ENCODE assay signal across 8 cellular contexts in the genomic region with DNA sequence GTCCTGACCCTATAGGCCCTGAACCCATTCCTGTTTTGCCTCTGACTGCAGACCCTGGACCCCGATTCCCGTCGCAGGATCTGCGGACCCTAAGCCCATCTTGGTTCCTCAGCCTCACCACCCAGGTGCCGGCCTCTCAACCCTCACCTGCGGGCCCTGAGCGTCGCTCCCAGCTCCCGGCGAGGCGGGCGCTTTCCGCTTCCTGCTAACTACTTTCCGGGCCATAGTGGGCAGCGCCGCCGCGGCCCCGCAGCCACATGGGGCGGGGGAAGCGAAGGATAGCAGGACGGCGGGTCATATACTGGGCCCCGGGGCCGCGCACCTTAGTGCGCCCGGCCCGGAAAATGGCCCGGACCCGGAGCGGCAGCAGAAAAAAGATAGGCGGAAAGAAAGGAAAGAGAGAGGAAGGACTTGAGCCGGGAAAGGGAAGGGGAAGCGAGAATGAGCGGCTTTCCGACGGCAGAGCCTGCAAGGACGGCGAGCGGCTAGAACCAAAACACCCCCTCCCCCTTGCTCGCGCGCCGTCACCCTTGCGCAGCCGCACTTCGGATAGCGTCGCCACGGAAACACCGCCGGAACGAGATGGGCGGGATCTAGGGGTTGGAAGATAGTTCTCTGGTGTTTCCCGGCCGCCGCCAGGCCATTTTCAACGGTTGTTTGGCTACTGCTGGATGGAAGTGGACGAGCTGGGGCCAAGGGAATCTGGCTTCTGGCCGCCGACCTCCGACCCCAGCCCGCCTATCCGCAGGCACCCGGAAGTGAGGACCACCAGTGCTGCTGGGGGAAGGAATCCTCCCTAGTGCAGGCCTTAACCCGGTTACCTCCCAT. TPM values are rescaled to one million over a fixed set of nuclear protein-coding genes. Genes with fewer than 3 reads are reported as not detected.
DNase-seq lines count a peak whose midpoint lies in the region; ATAC-seq and TF ChIP-seq lines count a peak whose summit lies in the region.

DCAF12 (minus strand) TSS at position 492 of the 828 bp plus-strand sequence; CDS start at position 225, 267 bp downstream.

- TF ChIP-seq CTCF in fibroblast of villous mesenchyme (IDR thresholded peaks at IDR 0.05; ENCODE audit: insufficient read depth, low read depth, low read length) (peak; percentile 15), neural cell (IDR thresholded peaks at IDR 0.05; ENCODE audit: poor library complexity, severe bottlenecking) (peak; percentile 40)

- H3K4me2 ChIP-seq in neural cell (ENCODE audit: low read length), result peak within 1 kb of the TSS; percentile 71

- ATAC-seq in stimulated activated naive CD8-positive, alpha-beta T cell treated with anti-CD3 and anti-CD28 coated beads, Interleukin-15, amount 100 ng/mL, for 72 hours, result peak; percentile 96

- H3K79me2 ChIP-seq in neural cell (replicated peaks; ENCODE audit: insufficient read depth, low read length), result peaks cover 41% of the 10 kb centered on the region

- peak; percentile 61 for TF ChIP-seq RAD21 in neural cell (conservative IDR thresholded peaks at IDR 0.05)

- H3K9me3 ChIP-seq in SJCRH30 (replicated peaks) (no peaks in the 10 kb centered on the region), neural cell (ENCODE audit: low read length) (no peaks in the 10 kb centered on the region)

- TF ChIP-seq EP300 in neural cell (conservative IDR thresholded peaks at IDR 0.05; ENCODE audit: poor library complexity, severe bottlenecking), result peak; percentile 59

- H3K27ac ChIP-seq in SJCRH30 (peak within 1 kb of the TSS; percentile 54), neural cell (ENCODE audit: low read length) (peak within 1 kb of the TSS; percentile 93)

- DNase-seq in ELR (ENCODE audit: low read depth) (peak; percentile 93), H4 (ENCODE audit: low spot score) (peak; percentile 95), LoVo (ENCODE audit: low spot score) (peak; percentile 93), SJCRH30 (peak; percentile 86 to 92), activated gamma-delta T cell treated with Interleukin-2 at 50 U/mL for 16 hours (peak; percentile 86), fibroblast of villous mesenchyme (ENCODE audit: low read depth) (peak; percentile 92)
- DNase-seq in stimulated activated naive CD8-positive, alpha-beta T cell treated with anti-CD3 and anti-CD28 coated beads, Interleukin-15, amount 100 ng/mL, for 72 hours, result peak; percentile 84 to 91

- H3K27ac Mint-ChIP-seq in stimulated activated naive CD8-positive, alpha-beta T cell treated with anti-CD3 and anti-CD28 coated beads, Interleukin-15, amount 100 ng/mL, for 72 hours, result peak within 1 kb of the TSS; percentile 96 to 100

- H3K9ac ChIP-seq in neural cell (ENCODE audit: low read length), result peak within 1 kb of the TSS; percentile 95

- no peaks in the 10 kb centered on the region for H3K27me3 Mint-ChIP-seq in stimulated activated naive CD8-positive, alpha-beta T cell treated with anti-CD3 and anti-CD28 coated beads, Interleukin-15, amount 100 ng/mL, for 72 hours

- H4K20me1 ChIP-seq in neural cell (ENCODE audit: insufficient read depth), result no peaks in the 10 kb centered on the region

- peak within 1 kb of the TSS; percentile 88 to 94 for H3K4me3 Mint-ChIP-seq in stimulated activated naive CD8-positive, alpha-beta T cell treated with anti-CD3 and anti-CD28 coated beads, Interleukin-15, amount 100 ng/mL, for 72 hours

- H3K27me3 ChIP-seq in SJCRH30 (no peaks in the 10 kb centered on the region), neural cell (ENCODE audit: insufficient read depth, low read depth, low read length) (no peaks in the 10 kb centered on the region)

- no peaks in the 10 kb centered on the region for H3F3A ChIP-seq in neural cell (ENCODE audit: insufficient read depth, low read length, poor library complexity, severe bottlenecking)

- H3K9me3 Mint-ChIP-seq in stimulated activated naive CD8-positive, alpha-beta T cell treated with anti-CD3 and anti-CD28 coated beads, Interleukin-15, amount 100 ng/mL, for 72 hours, result no peaks in the 10 kb centered on the region

- H3K4me1 ChIP-seq in SJCRH30, result no peaks in the 10 kb centered on the region; the same call in 1 of the 2 replicates

- H3K4me1 Mint-ChIP-seq in stimulated activated naive CD8-positive, alpha-beta T cell treated with anti-CD3 and anti-CD28 coated beads, Interleukin-15, amount 100 ng/mL, for 72 hours, result peaks cover 47% of the 10 kb centered on the region

- H3K9me2 ChIP-seq in neural cell (ENCODE audit: insufficient read depth, low read length), result no peaks in the 10 kb centered on the region

- peak within 1 kb of the TSS; percentile 80 for H3K4me3 ChIP-seq in SJCRH30
- peak within 1 kb of the TSS; percentile 88 for H3K4me3 ChIP-seq in fibroblast of villous mesenchyme (ENCODE audit: low read depth, low read length)
- H3K4me3 ChIP-seq in neural cell (ENCODE audit: low read length), result peak within 1 kb of the TSS; percentile 85

- H3K36me3 ChIP-seq in SJCRH30, result peaks cover 19% of the 10 kb centered on the region
- H3K36me3 ChIP-seq in neural cell (ENCODE audit: insufficient read depth, low read length), result peaks cover 4% of the 10 kb centered on the region

- peak within 1 kb of the TSS; percentile 98 for H2AFZ ChIP-seq in neural cell (ENCODE audit: low read depth, low read length)

TF ChIP-seq in neural cell, 6 proteins besides CTCF, POLR2A, EP300 and RAD21:
- no peak for TF ChIP-seq EZH2 (IDR thresholded peaks at IDR 0.05; ENCODE audit: borderline replicate concordance, insufficient read depth, low read length, poor library complexity, severe bottlenecking)
- TF ChIP-seq TAF1 (IDR thresholded peaks at IDR 0.05; ENCODE audit: low read depth), result no peak
- TF ChIP-seq MXI1 (conservative IDR thresholded peaks at IDR 0.05; ENCODE audit: poor library complexity, severe bottlenecking), result peak; percentile 88
- peak; percentile 56 for TF ChIP-seq SMC3 (conservative IDR thresholded peaks at IDR 0.05; ENCODE audit: poor library complexity)
- TF ChIP-seq POLR2AphosphoS5 (IDR thresholded peaks at IDR 0.05), result peak; percentile 91
- TF ChIP-seq REST (IDR thresholded peaks at IDR 0.05; ENCODE audit: borderline replicate concordance), result peak; percentile 79

RNA-seq across cellular contexts. Expression of gene DCAF12, which starts in this region (rescaled TPM):
- 30.2 and 38.8 TPM in 2 replicates for total RNA-seq in H4 (2014; rRNA removed; shearing (Covaris generic))
- 36.8 and 40.3 TPM in 2 replicates for total RNA-seq in SJCRH30 (2014; rRNA removed; shearing (Covaris generic))
- 19.6 and 29.8 TPM in 2 replicates for total RNA-seq in fibroblast of villous mesenchyme
- polyA plus RNA-seq in neural cell, result 37.5 and 37.7 TPM in 2 replicates
- polyA minus RNA-seq in neural cell, result 31.9 and 37.4 TPM in 2 replicates

Comparison
In these comparisons a context has a peak if more than half of its experiments do, and no peak if none do; other contexts are left out.
1. Peak in every context shown above with its lines: DNase-seq, ATAC-seq, H3K4me3 ChIP-seq and H3K27ac ChIP-seq.